Comparison of ENCODE assay signal across 13 cellular contexts in the genomic region with DNA sequence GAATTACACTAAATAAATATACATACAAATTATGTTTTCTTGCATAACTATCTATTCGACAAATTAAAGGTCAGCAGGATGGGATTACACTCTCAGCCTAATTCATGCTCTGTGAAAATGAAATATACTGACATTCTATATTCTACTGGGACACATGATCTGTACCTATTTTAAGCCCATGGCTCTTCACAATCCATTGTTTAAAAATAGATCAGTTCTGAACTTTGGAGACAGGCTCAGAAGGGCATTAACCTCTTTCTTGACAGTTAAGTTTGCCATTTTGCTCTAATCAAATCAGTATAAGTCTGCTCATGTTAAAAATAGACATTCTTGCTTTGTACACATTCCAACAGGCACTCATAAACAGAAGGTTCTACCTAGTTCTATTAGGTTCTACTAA.
A peak's percentile ranks its signal among the peaks of the same experiment; 100 is the strongest.
DNase-seq lines count a peak whose midpoint lies in the region; ATAC-seq and TF ChIP-seq lines count a peak whose summit lies in the region.
"Had no signal": no experiment of that assay in that cellular context is flagged by ENCODE, and none has a peak within 500 bp of the region (broad histone marks: within the 10 kb centered on the region; RNA-seq: fewer than 3 reads in every experiment).

No MANE protein-coding gene starts in this region.

- H3K27me3 ChIP-seq in BLaER1 (no peaks in the 10 kb centered on the region), psoas muscle (ENCODE audit: insufficient read depth in 3 of 3, low read length in 2 of 3) (no peaks in the 10 kb centered on the region)

- H3K4me1 ChIP-seq in BLaER1 (peaks cover 4% of the 10 kb centered on the region; the same call in 1 of the 2 replicates), psoas muscle (peaks cover 18% of the 10 kb centered on the region)

- 14 to 42% (median 21%) methylated on average over 1 of the region's 1 CpG for WGBS in psoas muscle, 3 donors

- H4K20me1 ChIP-seq in BLaER1 = no peaks in the 10 kb centered on the region

- H3K27ac ChIP-seq in BLaER1 (no peak overlapping the region), psoas muscle (peak overlapping the region; percentile 59)
- H3K27ac ChIP-seq: C4-2B had no signal

- ATAC-seq in left cardiac atrium = peak; percentile 68 to 80
- peak; percentile 79 to 97 (median 92) for ATAC-seq in psoas muscle
- ATAC-seq in HG02642 (IDR thresholded peaks at IDR 0.05; ENCODE audit: poor library complexity, unreplicated experiment) = no peak
- no peak for ATAC-seq in GM18511 (IDR thresholded peaks at IDR 0.05; ENCODE audit: unreplicated experiment)
- ATAC-seq: GM23338 had no signal

- H3K4me2 ChIP-seq in BLaER1 = peak overlapping the region; percentile 11
- H3K4me2 ChIP-seq: GM23338 had no signal

- H3K36me3 ChIP-seq in BLaER1 (no peaks in the 10 kb centered on the region), psoas muscle (ENCODE audit: insufficient read depth in 1 of 2, low read depth in 1 of 2) (no peaks in the 10 kb centered on the region)

- DNase-seq in cerebellum (ENCODE audit: low spot score) (peak; percentile 9), left cardiac atrium (no peak), psoas muscle (no peak), NCI-H446 (lab: John Stamatoyannopoulos, UW) (no peak)
- DNase-seq: CD4-positive, alpha-beta memory T cell; DMS79 treated with DMSO at 0.1 percent for 48 hours; EL; H7 had no signal

- no peak for TF ChIP-seq CTCF in psoas muscle (IDR thresholded peaks at IDR 0.05)

- intact Hi-C loops in left cardiac atrium (cut with DNase I) (no loop called here), psoas muscle (cut with DNase I) (loop anchor here in 1 of 2 donors (10.0 kb wide), 1 partner anchor 60 kb away; no protein-coding TSS in a partner anchor)

- H3K9me3 ChIP-seq in BLaER1 (no peaks in the 10 kb centered on the region), psoas muscle (no peaks in the 10 kb centered on the region)

- H3K4me3 ChIP-seq in BLaER1 (no peak overlapping the region), psoas muscle (peak overlapping the region; percentile 36)
- H3K4me3 ChIP-seq: GM23338 had no signal

- H3K9ac ChIP-seq in BLaER1 = no peak overlapping the region

Comparison
In these comparisons a context has a peak if more than half of its experiments do, and no peak if none do; other contexts are left out.
1. ATAC-seq: peak in left cardiac atrium (2 of 2) and psoas muscle (4 of 4); none in HG02642 (single experiment) and GM18511 (single experiment).